9 cellular contexts compared by ENCODE assay signal in the genomic region with DNA sequence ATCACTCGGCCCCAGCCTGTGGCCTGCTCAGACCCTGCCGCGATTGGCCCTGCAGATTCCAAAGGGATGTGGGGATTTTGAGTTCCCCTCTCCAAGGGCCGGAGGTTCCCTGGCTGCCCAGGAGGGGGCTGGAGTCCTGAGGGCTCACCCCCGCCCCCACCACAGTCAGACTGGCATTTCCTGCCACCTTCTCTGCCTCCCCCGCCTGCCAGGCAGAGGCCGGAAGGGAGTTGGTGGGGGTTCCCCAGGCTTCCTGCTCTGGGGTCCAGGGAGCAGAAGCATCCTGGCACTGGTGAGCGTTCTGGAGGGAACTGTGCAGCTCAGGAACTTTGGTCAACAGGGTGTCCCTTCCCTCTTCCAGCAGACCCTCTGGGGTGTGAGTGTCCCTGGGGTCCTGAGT.
DNase-seq lines count a peak whose midpoint lies in the region; ATAC-seq and TF ChIP-seq lines count a peak whose summit lies in the region.
"Had no signal": no experiment of that assay in that cellular context is flagged by ENCODE, and none has a peak within 500 bp of the region (broad histone marks: within the 10 kb centered on the region; RNA-seq: fewer than 3 reads in every experiment).

No MANE protein-coding gene starts in this region.

- H3K9me3 Mint-ChIP-seq in T-helper 2 cell treated with Interferon-gamma antibody and Interleukin-4, amounts not matched to agents 5 μg/mL and 100 μg/mL, for 36 hours: peaks cover 5% of the 10 kb centered on the region

- H3K9me3 ChIP-seq in ascending aorta (no peaks in the 10 kb centered on the region), skeletal muscle tissue (ENCODE audit: control insufficient read depth in 3 of 3, low read length in 3 of 3) (peaks cover 0 to 7% (median 0%) of the 10 kb centered on the region in 3 donors)

- H3K9ac ChIP-seq in skeletal muscle tissue (ENCODE audit: low read depth in 1 of 3, low read length in 3 of 3): peak overlapping the region in 2 of 3 donors; percentile 1 to 60

- peak in 1 of 3 experiments; percentile 15 for TF ChIP-seq CTCF in ascending aorta (IDR thresholded peaks at IDR 0.05)

- H3K27ac Mint-ChIP-seq in T-helper 2 cell treated with Interferon-gamma antibody and Interleukin-4, amounts not matched to agents 5 μg/mL and 100 μg/mL, for 36 hours: peak overlapping the region; percentile 82

- intact Hi-C loops in ascending aorta (cut with DNase I): no loop called here
- intact Hi-C loops in posterior vena cava (cut with DNase I): no loop called here

- no peaks in the 10 kb centered on the region for H3K27me3 Mint-ChIP-seq in T-helper 2 cell treated with Interferon-gamma antibody and Interleukin-4, amounts not matched to agents 5 μg/mL and 100 μg/mL, for 36 hours (ENCODE audit: low read depth)

- peaks cover 10% of the 10 kb centered on the region for H3K36me3 Mint-ChIP-seq in T-helper 2 cell treated with Interferon-gamma antibody and Interleukin-4, amounts not matched to agents 5 μg/mL and 100 μg/mL, for 36 hours (ENCODE audit: low read depth)

- H3K4me1 Mint-ChIP-seq in T-helper 2 cell treated with Interferon-gamma antibody and Interleukin-4, amounts not matched to agents 5 μg/mL and 100 μg/mL, for 36 hours (ENCODE audit: low read depth): peaks cover 38% of the 10 kb centered on the region

- ATAC-seq in GM19351 (IDR thresholded peaks at IDR 0.05; ENCODE audit: unreplicated experiment): no peak

- H3K36me3 ChIP-seq in ascending aorta: peaks cover 0 to 3% of the 10 kb centered on the region in 2 donors
- H3K36me3 ChIP-seq in skeletal muscle tissue (ENCODE audit: control insufficient read depth in 3 of 3, insufficient read depth in 3 of 3, low read length in 3 of 3): peaks cover 0 to 2% (median 2%) of the 10 kb centered on the region in 3 donors

- H3K4me3 ChIP-seq in ascending aorta: peak overlapping the region; percentile 4 to 12
- no peak overlapping the region for H3K4me3 ChIP-seq in skeletal muscle tissue (ENCODE audit: low read length in 3 of 3)

- H3K4me3 Mint-ChIP-seq in T-helper 2 cell treated with Interferon-gamma antibody and Interleukin-4, amounts not matched to agents 5 μg/mL and 100 μg/mL, for 36 hours: peak overlapping the region; percentile 78

- H3K27ac ChIP-seq in ascending aorta (peak overlapping the region; percentile 44 to 63), skeletal muscle tissue (ENCODE audit: low read depth, low read length) (no peak overlapping the region)

- H3K27me3 ChIP-seq in ascending aorta (no peaks in the 10 kb centered on the region), skeletal muscle tissue (ENCODE audit: control insufficient read depth in 3 of 3, insufficient read depth in 3 of 3, low read length in 3 of 3) (no peaks in the 10 kb centered on the region)

- peaks cover 13 to 38% of the 10 kb centered on the region in 2 donors for H3K4me1 ChIP-seq in ascending aorta
- peaks cover 64 to 88% (median 80%) of the 10 kb centered on the region in 3 donors for H3K4me1 ChIP-seq in skeletal muscle tissue (ENCODE audit: control insufficient read depth in 3 of 3, insufficient read depth in 3 of 3, low read length in 3 of 3)

- DNase-seq in GDM1 (lab: John Stamatoyannopoulos, UW) (peak; percentile 75), ascending aorta (ENCODE audit: low spot score in 2 of 2) (no peak), NCI-H446 treated with DMSO at 0.1 percent for 48 hours (lab: John Stamatoyannopoulos, UW) (no peak), posterior vena cava (ENCODE audit: low spot score) (no peak), NCI-H2171 (lab: John Stamatoyannopoulos, UW) (no peak)
- peak; percentile 52 for DNase-seq in T-helper 2 cell treated with Interferon-gamma antibody and Interleukin-4, amounts not matched to agents 5 μg/mL and 100 μg/mL, for 36 hours (ENCODE audit: low spot score)
- DNase-seq: retina had no signal

Comparison
In these comparisons a context has a peak if more than half of its experiments do, and no peak if none do; other contexts are left out.
1. DNase-seq: peak in GDM1 (single experiment) and T-helper 2 cell treated with Interferon-gamma antibody and Interleukin-4, amounts not matched to agents 5 μg/mL and 100 μg/mL, for 36 hours (single experiment); none in ascending aorta (0 of 2), NCI-H446 treated with DMSO at 0.1 percent for 48 hours (single experiment), posterior vena cava (single experiment) and NCI-H2171 (single experiment).
2. H3K4me3 ChIP-seq: peak in ascending aorta (2 of 2); none in skeletal muscle tissue (0 of 3).